10 cellular contexts compared by ENCODE assay signal in the genomic region with DNA sequence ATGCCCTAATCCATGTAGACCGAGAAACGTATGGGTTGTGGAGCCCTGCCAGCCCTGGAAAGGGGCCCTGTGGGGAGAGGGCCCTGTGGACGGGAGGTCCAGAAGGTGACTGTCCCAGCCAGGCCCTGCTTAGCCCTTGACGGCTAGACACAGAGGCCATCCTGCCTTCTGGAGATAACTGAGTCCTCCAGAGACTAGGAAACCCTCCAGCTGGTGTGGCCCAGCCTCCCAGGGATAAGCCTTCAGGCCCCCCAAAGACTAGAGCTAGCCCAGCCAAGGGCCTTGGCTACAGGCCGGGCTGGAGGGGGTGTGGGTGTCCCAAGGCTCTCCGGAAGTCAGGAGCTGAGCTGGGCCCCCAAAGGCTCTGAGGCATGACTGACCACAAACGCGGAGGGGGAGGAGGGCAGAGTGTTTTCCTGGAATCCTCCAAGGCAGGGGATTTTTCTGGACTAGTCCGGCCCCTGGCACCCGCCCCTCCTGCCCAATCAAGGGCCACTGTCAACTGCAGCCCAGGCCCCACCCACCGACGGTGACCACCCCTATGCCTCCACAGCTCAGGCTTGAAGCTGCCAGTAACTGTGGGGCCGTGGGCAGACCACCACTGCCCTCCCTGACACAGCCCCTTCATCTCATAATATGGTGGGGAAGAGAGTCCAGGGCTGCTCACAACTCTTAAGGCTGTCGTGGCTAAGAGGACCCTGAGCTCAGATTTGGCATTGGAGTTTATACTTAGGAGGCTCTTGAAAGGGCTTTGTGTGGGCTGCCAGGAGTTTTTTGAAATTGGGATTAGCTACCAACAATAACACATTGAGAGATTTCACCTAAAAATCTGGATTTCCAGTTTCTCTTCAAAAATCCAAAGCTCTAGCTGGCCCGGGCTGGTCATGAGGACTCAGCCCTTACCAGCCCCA. TPM values are rescaled to one million over a fixed set of nuclear protein-coding genes. Genes with fewer than 3 reads are reported as not detected.
DNase-seq lines count a peak whose midpoint lies in the region; ATAC-seq and TF ChIP-seq lines count a peak whose summit lies in the region.
"Had no signal": no experiment of that assay in that cellular context is flagged by ENCODE, and none has a peak within 500 bp of the region (broad histone marks: within the 10 kb centered on the region; RNA-seq: fewer than 3 reads in every experiment).

No MANE protein-coding gene starts in this region.

- no peaks in the 10 kb centered on the region for H3K27me3 Mint-ChIP-seq in Caco-2 (ENCODE audit: insufficient read depth, unreplicated experiment)

- H3K27ac Mint-ChIP-seq in Caco-2 (ENCODE audit: unreplicated experiment): no peak overlapping the region

- H3K4me3 Mint-ChIP-seq in Caco-2 (ENCODE audit: unreplicated experiment): peak overlapping the region; percentile 69

- no peaks in the 10 kb centered on the region for H3K36me3 ChIP-seq in Caco-2 (ENCODE audit: control insufficient read depth, insufficient read depth, low read length)

- CTCF ChIA-PET in Caco-2 (lab: Charles Lee): no interaction called here

- H3K9me3 ChIP-seq in Caco-2: no peaks in the 10 kb centered on the region

- DNase-seq in Caco-2 (no peak), left ventricle myocardium superior (peak; percentile 86), renal cortical epithelial cell (ENCODE audit: low read depth) (peak; percentile 85), KG1 (lab: John Stamatoyannopoulos, UW) (no peak)
- no peak for DNase-seq in effector CD4-positive, alpha-beta T cell
- DNase-seq: cerebellar nuclear complex, NCI-H2029 treated with DMSO at 0.1 percent for 48 hours had no signal

- H3K4me1 ChIP-seq in Caco-2: peaks cover 35% of the 10 kb centered on the region

- H3K9me3 Mint-ChIP-seq in Caco-2 (ENCODE audit: unreplicated experiment): no peaks in the 10 kb centered on the region

- no peaks in the 10 kb centered on the region for H3K4me1 Mint-ChIP-seq in Caco-2 (ENCODE audit: low read depth, unreplicated experiment)

- H3K4me3 ChIP-seq in Caco-2 (ENCODE audit: low read depth, low read length): peak overlapping the region; percentile 54; the same call in 1 of the 2 replicates
- H3K4me3 ChIP-seq in WI38 (ENCODE audit: low read depth, low read length): peak overlapping the region; percentile 97

- no TSS peak for BruUV-seq in Caco-2 (replicated peaks; lab: Mats Ljungman, UMichigan)

- TF ChIP-seq CTCF in Caco-2 (IDR thresholded peaks at IDR 0.05; ENCODE audit: insufficient read depth in 1 of 2, low read depth in 1 of 2, low read length in 1 of 2, severe bottlenecking in 1 of 2, unreplicated experiment in 1 of 2) (no peak), WI38 (IDR thresholded peaks at IDR 0.05; ENCODE audit: low read depth, low read length) (no peak)

- no peaks in the 10 kb centered on the region for H3K36me3 Mint-ChIP-seq in Caco-2 (ENCODE audit: insufficient read depth, unreplicated experiment)

- ATAC-seq in left ventricle myocardium superior (peak; percentile 56), GM19452 (IDR thresholded peaks at IDR 0.05; ENCODE audit: unreplicated experiment) (no peak), GM18520 (IDR thresholded peaks at IDR 0.05; ENCODE audit: unreplicated experiment) (no peak)

- POLR2A ChIA-PET in Caco-2 (lab: Charles Lee): no interaction called here

- intact Hi-C loops in Caco-2 (cut with micrococcal nuclease; ENCODE audit: unreplicated experiment): no loop called here
- intact Hi-C loops in left ventricle myocardium superior (cut with micrococcal nuclease): no loop called here

- H3K27me3 ChIP-seq in Caco-2 (replicated peaks; ENCODE audit: control insufficient read depth, insufficient read depth, low read length): no peaks in the 10 kb centered on the region

RNA-seq across cellular contexts. Expression of a gene that starts 0.8 kb away (rescaled TPM):
- total RNA-seq in Caco-2 (2022) (2.7 and 2.8 TPM in 2 replicates), left ventricle myocardium superior (4.3 TPM), renal cortical epithelial cell (10.6 and 47.0 TPM in 2 replicates)

RNA-seq across cellular contexts. Expression of a gene that starts 19.7 kb away (rescaled TPM):
- total RNA-seq in Caco-2 (2022) (74.1 and 76.5 TPM in 2 replicates), left ventricle myocardium superior (70.0 TPM), renal cortical epithelial cell (9.1 and 37.0 TPM in 2 replicates)

RNA-seq across cellular contexts. Expression of a gene that starts 45.6 kb away (rescaled TPM):
- total RNA-seq in Caco-2 (2022) (23.1 and 33.4 TPM in 2 replicates), left ventricle myocardium superior (10.1 TPM), renal cortical epithelial cell (25.1 and 35.4 TPM in 2 replicates)

RNA-seq across cellular contexts. Expression of a gene that starts 54.8 kb away (rescaled TPM):
- total RNA-seq in Caco-2 (2022): 77.1 and 79.6 TPM in 2 replicates
- total RNA-seq in left ventricle myocardium superior: 83.9 TPM
- total RNA-seq in renal cortical epithelial cell: 52.4 and 62.3 TPM in 2 replicates

RNA-seq across cellular contexts. Expression of a gene that starts 55.0 kb away (rescaled TPM):
- total RNA-seq in Caco-2 (2022): 12.3 and 13.1 TPM in 2 replicates
- 16.6 TPM for total RNA-seq in left ventricle myocardium superior
- 3.6 and 13.5 TPM in 2 replicates for total RNA-seq in renal cortical epithelial cell

Comparison
In these comparisons a context has a peak if more than half of its experiments do, and no peak if none do; other contexts are left out.
1. DNase-seq: peak in left ventricle myocardium superior (single experiment) and renal cortical epithelial cell (single experiment); none in Caco-2 (0 of 2), effector CD4-positive, alpha-beta T cell (single experiment) and KG1 (single experiment).